In genomic region chr1:175984057-175984812, GRCh38 we compare ENCODE assay signal across 30 cellular contexts.
"Had no signal": no experiment of that assay in that cellular context is flagged by ENCODE, and none has a peak within 500 bp of the region (broad histone marks: within the 10 kb centered on the region; RNA-seq: fewer than 3 reads in every experiment).

No MANE protein-coding gene starts in this region.

- H3K4me3 ChIP-seq: gastrocnemius medialis, heart left ventricle, lower lobe of right lung, mucosa of descending colon, pancreas, prostate gland, right atrium auricular region, sigmoid colon, testis, tibial artery had no signal

- H3K27ac Mint-ChIP-seq: effector memory CD8-positive, alpha-beta T cell; mesothelial cell of epicardium; natural killer cell treated with Interleukin-12 subunit alpha and Interleukin-12 subunit beta and Interleukin-15 and Interleukin-18, amount 100 ng/mL, for 72 hours; stimulated activated memory B cell treated with anti-CD40 and anti-IgM and Interleukin-4, amounts not matched to agents 10 μg/mL and 1 μg/mL and 100 μg/mL, for 72 hours; type B pancreatic cell had no signal

- ATAC-seq: effector memory CD8-positive, alpha-beta T cell; esophagus mucosa; gastrocnemius medialis; heart left ventricle; left ventricle myocardium superior; lower lobe of right lung; natural killer cell treated with Interleukin-12 subunit alpha and Interleukin-12 subunit beta and Interleukin-15 and Interleukin-18, amount 100 ng/mL, for 72 hours; stimulated activated memory B cell treated with anti-CD40 and anti-IgM and Interleukin-4, amounts not matched to agents 10 μg/mL and 1 μg/mL and 100 μg/mL, for 72 hours; stimulated activated naive CD8-positive, alpha-beta T cell treated with anti-CD3 and anti-CD28 coated beads, Interleukin-15, Interleukin-2, amounts not matched to agents 100 U/mL and 50 U/mL, for 24 hours had no signal

- FAIRE-seq: pancreas, urothelium cell line had no signal

- DNase-seq: cerebellar nuclear complex; cortex of kidney; effector memory CD8-positive, alpha-beta T cell; foreskin fibroblast; gastrocnemius medialis; heart left ventricle; hippocampal formation; kidney glomerular epithelial cell; left ventricle myocardium superior; lower lobe of right lung; naive B cell; pancreas; sigmoid colon; stimulated activated CD4-positive, alpha-beta T cell treated with anti-CD3 and anti-CD28 coated beads, Interleukin-4, amount 100 ng/mL, for 4 hours; stimulated activated naive CD8-positive, alpha-beta T cell treated with anti-CD3 and anti-CD28 coated beads, Interleukin-15, Interleukin-2, amounts not matched to agents 100 U/mL and 50 U/mL, for 24 hours; substantia nigra; testis; tibial artery had no signal

- H3K27ac ChIP-seq: epithelial cell of prostate, gastrocnemius medialis, heart left ventricle, lower lobe of right lung, neutrophil, prostate gland, right atrium auricular region, sigmoid colon, testis, tibial artery had no signal

- H3K27me3 Mint-ChIP-seq: effector memory CD8-positive, alpha-beta T cell; naive B cell; natural killer cell treated with Interleukin-12 subunit alpha and Interleukin-12 subunit beta and Interleukin-15 and Interleukin-18, amount 100 ng/mL, for 72 hours; stimulated activated memory B cell treated with anti-CD40 and anti-IgM and Interleukin-4, amounts not matched to agents 10 μg/mL and 1 μg/mL and 100 μg/mL, for 72 hours; type B pancreatic cell had no signal

- H3K4me1 ChIP-seq: gastrocnemius medialis, lower lobe of right lung, prostate gland, right atrium auricular region, testis had no signal

- H3K4me1 Mint-ChIP-seq: mesothelial cell of epicardium; stimulated activated memory B cell treated with anti-CD40 and anti-IgM and Interleukin-4, amounts not matched to agents 10 μg/mL and 1 μg/mL and 100 μg/mL, for 72 hours had no signal

- H3K9me3 ChIP-seq: gastrocnemius medialis, neutrophil, pancreas, prostate gland, testis had no signal

- H3K4me3 Mint-ChIP-seq: effector memory CD8-positive, alpha-beta T cell; mesothelial cell of epicardium; naive B cell; natural killer cell treated with Interleukin-12 subunit alpha and Interleukin-12 subunit beta and Interleukin-15 and Interleukin-18, amount 100 ng/mL, for 72 hours; neural crest cell; stimulated activated memory B cell treated with anti-CD40 and anti-IgM and Interleukin-4, amounts not matched to agents 10 μg/mL and 1 μg/mL and 100 μg/mL, for 72 hours; type B pancreatic cell had no signal

- H3K36me3 ChIP-seq: prostate gland had no signal
